15 cellular contexts compared by ENCODE assay signal in genomic region chr3:71028802-71029201, GRCh38.
"Had no signal": no experiment of that assay in that cellular context is flagged by ENCODE, and none has a peak within 500 bp of the region (broad histone marks: within the 10 kb centered on the region; RNA-seq: fewer than 3 reads in every experiment).

No MANE protein-coding gene starts in this region.

- H3K27ac ChIP-seq: foreskin keratinocyte had no signal

- H3K36me3 ChIP-seq: prostate gland had no signal

- H3K4me3 ChIP-seq: prostate gland had no signal

- H3K4me3 Mint-ChIP-seq: dendritic cell treated with granulocyte-macrophage colony-stimulating factor and Interleukin-4, amounts not matched to agents 40 ng/mL and 50 ng/mL, for 4 days; nephron; T-helper 1 cell treated with Interleukin-12 subunit alpha and Interleukin-12 subunit beta and Interleukin-4 antibody, amounts not matched to agents 30 μg/mL and 1 μg/mL, for 36 hours had no signal

- H3K27me3 ChIP-seq: foreskin keratinocyte had no signal

- DNase-seq: activated CD4-positive, alpha-beta T cell treated with anti-CD3 and anti-CD28 coated beads for 48 hours; aorta; cerebellar nuclear complex; effector memory CD4-positive, alpha-beta T cell; foreskin keratinocyte; kidney glomerular epithelial cell; left ventricle myocardium superior; mesenchymal stem cell; occipital lobe; right cardiac atrium; small intestine had no signal

- ATAC-seq: foreskin keratinocyte, left ventricle myocardium superior, right cardiac atrium had no signal

- H3K9me3 Mint-ChIP-seq: dendritic cell treated with granulocyte-macrophage colony-stimulating factor and Interleukin-4, amounts not matched to agents 40 ng/mL and 50 ng/mL, for 4 days; T-helper 1 cell treated with Interleukin-12 subunit alpha and Interleukin-12 subunit beta and Interleukin-4 antibody, amounts not matched to agents 30 μg/mL and 1 μg/mL, for 36 hours had no signal

- H3K27ac Mint-ChIP-seq: dendritic cell treated with granulocyte-macrophage colony-stimulating factor and Interleukin-4, amounts not matched to agents 40 ng/mL and 50 ng/mL, for 4 days; nephron; T-helper 1 cell treated with Interleukin-12 subunit alpha and Interleukin-12 subunit beta and Interleukin-4 antibody, amounts not matched to agents 30 μg/mL and 1 μg/mL, for 36 hours had no signal

- H3K27me3 Mint-ChIP-seq: dendritic cell treated with granulocyte-macrophage colony-stimulating factor and Interleukin-4, amounts not matched to agents 40 ng/mL and 50 ng/mL, for 4 days had no signal

- H3K9me3 ChIP-seq: prostate gland had no signal

- H3K4me1 ChIP-seq: foreskin keratinocyte had no signal
